In the genomic region with DNA sequence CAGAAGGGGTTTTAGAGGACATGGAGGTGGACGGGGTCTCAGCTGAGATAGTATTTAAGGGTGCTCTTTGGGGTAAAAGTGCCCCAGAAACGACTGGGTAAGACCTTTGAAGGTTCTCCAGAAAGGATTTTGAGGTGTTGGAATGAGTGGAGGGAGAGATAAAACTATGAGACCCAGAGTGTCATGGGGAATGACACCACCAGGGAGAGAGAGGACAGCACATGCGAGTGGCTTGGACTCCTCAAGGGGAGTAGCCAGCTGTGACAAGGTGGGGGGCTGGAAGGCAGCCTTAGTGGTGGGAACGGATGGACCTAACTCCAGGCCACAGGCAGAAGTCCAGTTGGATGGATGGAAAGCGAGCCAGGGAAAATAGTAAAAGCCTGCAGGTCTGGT, we compare ENCODE assay signal across 1 cellular context.
TF ChIP-seq lines count a peak whose summit lies in the region.

No MANE protein-coding gene starts in this region.

TF ChIP-seq in endothelial cell of umbilical vein, 7 proteins besides CTCF, POLR2A, EP300 and RAD21:
- no peak for TF ChIP-seq EZH2 (IDR thresholded peaks at IDR 0.05; ENCODE audit: borderline replicate concordance, low read depth, low read length, severe bottlenecking)
- no peak for TF ChIP-seq JUN (IDR thresholded peaks at IDR 0.05; ENCODE audit: borderline replicate concordance, insufficient read depth, insufficient read length, low read depth)
- no peak for TF ChIP-seq POLR2AphosphoS5 (IDR thresholded peaks at IDR 0.05; ENCODE audit: insufficient read depth, low read depth, low read length)
- TF ChIP-seq FOS (IDR thresholded peaks at IDR 0.05; ENCODE audit: borderline replicate concordance, insufficient read depth, low read length), result no peak
- TF ChIP-seq MYC (IDR thresholded peaks at IDR 0.05; ENCODE audit: low read depth, low read length), result no peak
- TF ChIP-seq, protein P1, sequence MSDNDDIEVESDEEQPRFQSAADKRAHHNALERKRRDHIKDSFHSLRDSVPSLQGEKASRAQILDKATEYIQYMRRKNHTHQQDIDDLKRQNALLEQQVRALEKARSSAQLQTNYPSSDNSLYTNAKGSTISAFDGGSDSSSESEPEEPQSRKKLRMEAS (IDR thresholded peaks at IDR 0.05; ENCODE audit: insufficient read depth, insufficient read length), result no peak
- no peak for TF ChIP-seq GATA2 (IDR thresholded peaks at IDR 0.05; ENCODE audit: insufficient read depth, insufficient read length, low read depth, low read length)
